8 cellular contexts compared by ENCODE assay signal in genomic region chr5:69042915-69043795, GRCh38. TPM values are rescaled to one million over a fixed set of nuclear protein-coding genes. Genes with fewer than 3 reads are reported as not detected.
DNase-seq lines count a peak whose midpoint lies in the region; ATAC-seq and TF ChIP-seq lines count a peak whose summit lies in the region.

No MANE protein-coding gene starts in this region.

- ATAC-seq in HG02938 (IDR thresholded peaks at IDR 0.05; ENCODE audit: unreplicated experiment), result peak; percentile 96
- ATAC-seq in sciatic nerve, result peak; percentile 95
- no peak for ATAC-seq in HG03457 (IDR thresholded peaks at IDR 0.05; ENCODE audit: unreplicated experiment)

- H3K4me3 ChIP-seq in astrocyte of the cerebellum (ENCODE audit: low read depth, low read length), result peak overlapping the region; percentile 38

- DNase-seq in GM13976 (ENCODE audit: low spot score), result peak; percentile 80
- peak; percentile 81 for DNase-seq in NCI-H187 treated with DMSO at 0.1 percent for 48 hours (lab: John Stamatoyannopoulos, UW)
- DNase-seq in T-helper 2 cell treated with Interferon-gamma antibody and Interleukin-4, amounts not matched to agents 5 μg/mL and 100 μg/mL, for 36 hours (ENCODE audit: low spot score), result peak; percentile 74
- peak; percentile 94 for DNase-seq in astrocyte of the cerebellum (ENCODE audit: low read depth)
- peak in 49 of 51 donors; percentile 2 to 94 (median 54) for DNase-seq in hypothalamus (lab: John Stamatoyannopoulos, UW)
- peak; percentile 80 for DNase-seq in sciatic nerve (ENCODE audit: low spot score)

- peak; percentile 43 for TF ChIP-seq CTCF in GM13976 (IDR thresholded peaks at IDR 0.05; ENCODE audit: borderline replicate concordance, control extremely low read depth, extremely low read depth, insufficient read depth, missing control alignments)
- TF ChIP-seq CTCF in astrocyte of the cerebellum (IDR thresholded peaks at IDR 0.05; ENCODE audit: low read depth, low read length, missing control alignments), result peak; percentile 61

- no peaks in the 10 kb centered on the region for H3K9me3 Mint-ChIP-seq in T-helper 2 cell treated with Interferon-gamma antibody and Interleukin-4, amounts not matched to agents 5 μg/mL and 100 μg/mL, for 36 hours

- no peaks in the 10 kb centered on the region for H3K36me3 Mint-ChIP-seq in T-helper 2 cell treated with Interferon-gamma antibody and Interleukin-4, amounts not matched to agents 5 μg/mL and 100 μg/mL, for 36 hours (ENCODE audit: low read depth)

- intact Hi-C loops in sciatic nerve (cut with DNase I), result no loop called here

- H3K27me3 Mint-ChIP-seq in T-helper 2 cell treated with Interferon-gamma antibody and Interleukin-4, amounts not matched to agents 5 μg/mL and 100 μg/mL, for 36 hours (ENCODE audit: low read depth), result no peaks in the 10 kb centered on the region

- peak overlapping the region; percentile 87 for H3K4me3 Mint-ChIP-seq in T-helper 2 cell treated with Interferon-gamma antibody and Interleukin-4, amounts not matched to agents 5 μg/mL and 100 μg/mL, for 36 hours

- peak overlapping the region; percentile 89 for H3K27ac Mint-ChIP-seq in T-helper 2 cell treated with Interferon-gamma antibody and Interleukin-4, amounts not matched to agents 5 μg/mL and 100 μg/mL, for 36 hours

- in situ Hi-C loops in GM13976 (cut with MboI; ENCODE audit: low sequenced_read_pairs, unreplicated experiment) (no loop called here), astrocyte of the cerebellum (cut with HindIII; ENCODE audit: low sequenced_read_pairs) (no loop called here)

- H3K4me1 Mint-ChIP-seq in T-helper 2 cell treated with Interferon-gamma antibody and Interleukin-4, amounts not matched to agents 5 μg/mL and 100 μg/mL, for 36 hours (ENCODE audit: low read depth), result peaks cover 2% of the 10 kb centered on the region

RNA-seq across cellular contexts. Expression of gene SLC30A5, which starts 50.7 kb away (rescaled TPM):
- 41.2 TPM for total RNA-seq in sciatic nerve
